In genomic region chr5:74765929-74766328, GRCh38 we compare ENCODE assay signal across 2 cellular contexts.
TF ChIP-seq lines count a peak whose summit lies in the region.

No MANE protein-coding gene starts in this region.

TF ChIP-seq in SK-N-SH, 30 proteins besides CTCF, POLR2A, EP300 and RAD21 (continued from another document):
- TF ChIP-seq, protein P1, sequence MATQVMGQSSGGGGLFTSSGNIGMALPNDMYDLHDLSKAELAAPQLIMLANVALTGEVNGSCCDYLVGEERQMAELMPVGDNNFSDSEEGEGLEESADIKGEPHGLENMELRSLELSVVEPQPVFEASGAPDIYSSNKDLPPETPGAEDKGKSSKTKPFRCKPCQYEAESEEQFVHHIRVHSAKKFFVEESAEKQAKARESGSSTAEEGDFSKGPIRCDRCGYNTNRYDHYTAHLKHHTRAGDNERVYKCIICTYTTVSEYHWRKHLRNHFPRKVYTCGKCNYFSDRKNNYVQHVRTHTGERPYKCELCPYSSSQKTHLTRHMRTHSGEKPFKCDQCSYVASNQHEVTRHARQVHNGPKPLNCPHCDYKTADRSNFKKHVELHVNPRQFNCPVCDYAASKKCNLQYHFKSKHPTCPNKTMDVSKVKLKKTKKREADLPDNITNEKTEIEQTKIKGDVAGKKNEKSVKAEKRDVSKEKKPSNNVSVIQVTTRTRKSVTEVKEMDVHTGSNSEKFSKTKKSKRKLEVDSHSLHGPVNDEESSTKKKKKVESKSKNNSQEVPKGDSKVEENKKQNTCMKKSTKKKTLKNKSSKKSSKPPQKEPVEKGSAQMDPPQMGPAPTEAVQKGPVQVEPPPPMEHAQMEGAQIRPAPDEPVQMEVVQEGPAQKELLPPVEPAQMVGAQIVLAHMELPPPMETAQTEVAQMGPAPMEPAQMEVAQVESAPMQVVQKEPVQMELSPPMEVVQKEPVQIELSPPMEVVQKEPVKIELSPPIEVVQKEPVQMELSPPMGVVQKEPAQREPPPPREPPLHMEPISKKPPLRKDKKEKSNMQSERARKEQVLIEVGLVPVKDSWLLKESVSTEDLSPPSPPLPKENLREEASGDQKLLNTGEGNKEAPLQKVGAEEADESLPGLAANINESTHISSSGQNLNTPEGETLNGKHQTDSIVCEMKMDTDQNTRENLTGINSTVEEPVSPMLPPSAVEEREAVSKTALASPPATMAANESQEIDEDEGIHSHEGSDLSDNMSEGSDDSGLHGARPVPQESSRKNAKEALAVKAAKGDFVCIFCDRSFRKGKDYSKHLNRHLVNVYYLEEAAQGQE (IDR thresholded peaks at IDR 0.05; ENCODE audit: low read depth, low read length): no peak
- TF ChIP-seq NFIC (IDR thresholded peaks at IDR 0.05; ENCODE audit: borderline replicate concordance): no peak
- no peak for TF ChIP-seq USF1 (IDR thresholded peaks at IDR 0.05; ENCODE audit: borderline replicate concordance, low read depth)
- no peak for TF ChIP-seq SIN3A (IDR thresholded peaks at IDR 0.05; ENCODE audit: borderline replicate concordance, low read depth, low read length)
- TF ChIP-seq GATA2 (CRISPR knock-in tag; IDR thresholded peaks at IDR 0.05): no peak
- no peak for TF ChIP-seq EZH2phosphoT487 (IDR thresholded peaks at IDR 0.05; ENCODE audit: borderline replicate concordance, low read depth)
- TF ChIP-seq FOXJ3 (CRISPR knock-in tag; IDR thresholded peaks at IDR 0.05): no peak
- TF ChIP-seq, protein P2, sequence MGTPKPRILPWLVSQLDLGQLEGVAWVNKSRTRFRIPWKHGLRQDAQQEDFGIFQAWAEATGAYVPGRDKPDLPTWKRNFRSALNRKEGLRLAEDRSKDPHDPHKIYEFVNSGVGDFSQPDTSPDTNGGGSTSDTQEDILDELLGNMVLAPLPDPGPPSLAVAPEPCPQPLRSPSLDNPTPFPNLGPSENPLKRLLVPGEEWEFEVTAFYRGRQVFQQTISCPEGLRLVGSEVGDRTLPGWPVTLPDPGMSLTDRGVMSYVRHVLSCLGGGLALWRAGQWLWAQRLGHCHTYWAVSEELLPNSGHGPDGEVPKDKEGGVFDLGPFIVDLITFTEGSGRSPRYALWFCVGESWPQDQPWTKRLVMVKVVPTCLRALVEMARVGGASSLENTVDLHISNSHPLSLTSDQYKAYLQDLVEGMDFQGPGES (IDR thresholded peaks at IDR 0.05; ENCODE audit: low read depth, low read length): no peak

TF ChIP-seq in SK-N-SH treated with all-trans-retinoic acid at 6 μM for 48 hours, 23 proteins besides CTCF, POLR2A, EP300 and RAD21 (continued from another document):
- TF ChIP-seq CSRNP3 (CRISPR knock-in tag; IDR thresholded peaks at IDR 0.05) (no peak), SNAI2 (CRISPR knock-in tag; IDR thresholded peaks at IDR 0.05) (no peak), TOX (CRISPR knock-in tag; IDR thresholded peaks at IDR 0.05; ENCODE audit: borderline replicate concordance) (no peak), ESRRG (CRISPR knock-in tag; IDR thresholded peaks at IDR 0.05) (no peak), ZFP30 (CRISPR knock-in tag; IDR thresholded peaks at IDR 0.05) (no peak), ZC3H10 (CRISPR knock-in tag; IDR thresholded peaks at IDR 0.05) (no peak), OSR1 (CRISPR knock-in tag; IDR thresholded peaks at IDR 0.05) (no peak), BACH2 (CRISPR knock-in tag; IDR thresholded peaks at IDR 0.05; ENCODE audit: borderline replicate concordance) (no peak), CSDC2 (CRISPR knock-in tag; IDR thresholded peaks at IDR 0.05) (no peak), ZNF8 (CRISPR knock-in tag; IDR thresholded peaks at IDR 0.05) (no peak), PPARA (CRISPR knock-in tag; IDR thresholded peaks at IDR 0.05; ENCODE audit: borderline replicate concordance) (no peak), ARNTL (CRISPR knock-in tag; IDR thresholded peaks at IDR 0.05; ENCODE audit: borderline replicate concordance, low read depth) (no peak), CREB5 (CRISPR knock-in tag; IDR thresholded peaks at IDR 0.05; ENCODE audit: low read depth) (no peak)
- TF ChIP-seq, protein P3, sequence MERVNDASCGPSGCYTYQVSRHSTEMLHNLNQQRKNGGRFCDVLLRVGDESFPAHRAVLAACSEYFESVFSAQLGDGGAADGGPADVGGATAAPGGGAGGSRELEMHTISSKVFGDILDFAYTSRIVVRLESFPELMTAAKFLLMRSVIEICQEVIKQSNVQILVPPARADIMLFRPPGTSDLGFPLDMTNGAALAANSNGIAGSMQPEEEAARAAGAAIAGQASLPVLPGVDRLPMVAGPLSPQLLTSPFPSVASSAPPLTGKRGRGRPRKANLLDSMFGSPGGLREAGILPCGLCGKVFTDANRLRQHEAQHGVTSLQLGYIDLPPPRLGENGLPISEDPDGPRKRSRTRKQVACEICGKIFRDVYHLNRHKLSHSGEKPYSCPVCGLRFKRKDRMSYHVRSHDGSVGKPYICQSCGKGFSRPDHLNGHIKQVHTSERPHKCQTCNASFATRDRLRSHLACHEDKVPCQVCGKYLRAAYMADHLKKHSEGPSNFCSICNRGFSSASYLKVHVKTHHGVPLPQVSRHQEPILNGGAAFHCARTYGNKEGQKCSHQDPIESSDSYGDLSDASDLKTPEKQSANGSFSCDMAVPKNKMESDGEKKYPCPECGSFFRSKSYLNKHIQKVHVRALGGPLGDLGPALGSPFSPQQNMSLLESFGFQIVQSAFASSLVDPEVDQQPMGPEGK (CRISPR knock-in tag; IDR thresholded peaks at IDR 0.05; ENCODE audit: borderline replicate concordance): no peak
- TF ChIP-seq, protein P4, sequence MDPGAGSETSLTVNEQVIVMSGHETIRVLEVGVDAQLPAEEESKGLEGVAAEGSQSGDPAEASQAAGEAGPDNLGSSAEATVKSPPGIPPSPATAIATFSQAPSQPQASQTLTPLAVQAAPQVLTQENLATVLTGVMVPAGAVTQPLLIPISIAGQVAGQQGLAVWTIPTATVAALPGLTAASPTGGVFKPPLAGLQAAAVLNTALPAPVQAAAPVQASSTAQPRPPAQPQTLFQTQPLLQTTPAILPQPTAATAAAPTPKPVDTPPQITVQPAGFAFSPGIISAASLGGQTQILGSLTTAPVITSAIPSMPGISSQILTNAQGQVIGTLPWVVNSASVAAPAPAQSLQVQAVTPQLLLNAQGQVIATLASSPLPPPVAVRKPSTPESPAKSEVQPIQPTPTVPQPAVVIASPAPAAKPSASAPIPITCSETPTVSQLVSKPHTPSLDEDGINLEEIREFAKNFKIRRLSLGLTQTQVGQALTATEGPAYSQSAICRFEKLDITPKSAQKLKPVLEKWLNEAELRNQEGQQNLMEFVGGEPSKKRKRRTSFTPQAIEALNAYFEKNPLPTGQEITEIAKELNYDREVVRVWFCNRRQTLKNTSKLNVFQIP (CRISPR knock-in tag; IDR thresholded peaks at IDR 0.05; ENCODE audit: borderline replicate concordance, low read depth): no peak
